ENCODE assay signal across 8 cellular contexts in the genomic region with DNA sequence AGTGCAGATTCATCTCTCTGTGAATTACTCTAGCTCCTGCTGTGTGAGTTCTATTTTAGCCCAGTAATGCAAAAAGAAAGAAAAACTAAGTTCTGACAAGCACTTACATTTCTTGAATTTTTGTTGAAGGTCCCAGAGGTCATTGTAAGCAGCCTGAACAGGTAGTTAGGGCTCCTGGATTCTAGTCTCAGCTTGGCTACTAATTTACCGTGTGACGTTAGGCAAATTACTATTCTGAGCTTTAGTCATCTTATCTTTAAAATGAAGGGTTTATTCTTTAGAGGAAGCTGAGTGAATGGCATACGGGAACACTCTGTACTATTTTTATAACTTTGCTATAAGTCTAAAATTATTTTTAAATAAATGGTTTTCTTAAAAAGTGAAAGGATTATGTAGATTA.
DNase-seq lines count a peak whose midpoint lies in the region; ATAC-seq and TF ChIP-seq lines count a peak whose summit lies in the region.
"Not testable (repeated sequence)": the region's sequence is repeated elsewhere in the genome, so short reads cannot be mapped to it uniquely, and the experiment has no call there.

No MANE protein-coding gene starts in this region.

- H3K27ac Mint-ChIP-seq in activated naive CD8-positive, alpha-beta T cell treated with anti-CD3 and anti-CD28 coated beads, Interleukin-2, amount 10 ng/mL, durations not matched to agents 7 days and 5 days, result not testable (repeated sequence)

- not testable (repeated sequence) for H3K14ac ChIP-seq in IMR-90 (replicated peaks; ENCODE audit: low read depth, low read length)

- H4K91ac ChIP-seq in IMR-90 (ENCODE audit: insufficient read depth, low read depth, low read length), result not testable (repeated sequence)

- not testable (repeated sequence) for H3K27me3 Mint-ChIP-seq in activated naive CD8-positive, alpha-beta T cell treated with anti-CD3 and anti-CD28 coated beads, Interleukin-2, amount 10 ng/mL, durations not matched to agents 7 days and 5 days

- not testable (repeated sequence) for H3K4me1 Mint-ChIP-seq in activated naive CD8-positive, alpha-beta T cell treated with anti-CD3 and anti-CD28 coated beads, Interleukin-2, amount 10 ng/mL, durations not matched to agents 7 days and 5 days

- H2AK9ac ChIP-seq in IMR-90 (replicated peaks; ENCODE audit: low read depth, low read length, poor library complexity), result not testable (repeated sequence)

- not testable (repeated sequence) for TF ChIP-seq RAD21 in IMR-90 (IDR thresholded peaks at IDR 0.05; ENCODE audit: low read length)

- intact Hi-C loops in IMR-90 (cut with micrococcal nuclease); heart left ventricle (cut with DNase I); mucosa of descending colon (cut with DNase I, micrococcal nuclease); sigmoid colon (cut with DNase I): not testable (repeated sequence)

- not testable (repeated sequence) for H3K79me2 ChIP-seq in hepatocyte

- TF ChIP-seq POLR2A in IMR-90 (IDR thresholded peaks at IDR 0.05; ENCODE audit: low read depth, low read length); heart left ventricle (IDR thresholded peaks at IDR 0.05); sigmoid colon (IDR thresholded peaks at IDR 0.05); upper lobe of left lung (IDR thresholded peaks at IDR 0.05): not testable (repeated sequence)

- H2AK5ac ChIP-seq in IMR-90 (ENCODE audit: low read depth, low read length), result not testable (repeated sequence)

- not testable (repeated sequence) for H2BK15ac ChIP-seq in IMR-90 (ENCODE audit: low read depth, low read length)

- POLR2A ChIA-PET in IMR-90 (lab: Charles Lee; ENCODE audit: unreplicated experiment); activated naive CD8-positive, alpha-beta T cell treated with anti-CD3 and anti-CD28 coated beads, Interleukin-2, amount 10 ng/mL, durations not matched to agents 7 days and 5 days (lab: Charles Lee): not testable (repeated sequence)

- not testable (repeated sequence) for H3K36me3 Mint-ChIP-seq in activated naive CD8-positive, alpha-beta T cell treated with anti-CD3 and anti-CD28 coated beads, Interleukin-2, amount 10 ng/mL, durations not matched to agents 7 days and 5 days

- not testable (repeated sequence) for H4K5ac ChIP-seq in IMR-90 (ENCODE audit: low read depth, low read length)

- not testable (repeated sequence) for H3K4me1 ChIP-seq in IMR-90 (ENCODE audit: control insufficient read depth, insufficient read depth, low read length); heart left ventricle; hepatocyte (ENCODE audit: insufficient read depth); mucosa of descending colon (ENCODE audit: low read depth); sigmoid colon; upper lobe of left lung

- TF ChIP-seq CTCF in IMR-90 (conservative IDR thresholded peaks at IDR 0.05; ENCODE audit: low read depth, low read length); heart left ventricle (IDR thresholded peaks at IDR 0.05); hepatocyte (IDR thresholded peaks at IDR 0.05; ENCODE audit: poor library complexity); mucosa of descending colon (IDR thresholded peaks at IDR 0.05); sigmoid colon (IDR thresholded peaks at IDR 0.05); upper lobe of left lung (IDR thresholded peaks at IDR 0.05): not testable (repeated sequence)

- H2AFZ ChIP-seq in IMR-90 (replicated peaks; ENCODE audit: low read length, poor library complexity); hepatocyte: not testable (repeated sequence)

- H3K9me2 ChIP-seq in hepatocyte (replicated peaks; ENCODE audit: insufficient read depth), result not testable (repeated sequence)

- not testable (repeated sequence) for H3K9me3 ChIP-seq in IMR-90 (ENCODE audit: control insufficient read depth, insufficient read depth, low read length); heart left ventricle; hepatocyte (ENCODE audit: low read depth); mucosa of descending colon; sigmoid colon; upper lobe of left lung

- not testable (repeated sequence) for TF ChIP-seq EP300 in sigmoid colon (IDR thresholded peaks at IDR 0.05); upper lobe of left lung (IDR thresholded peaks at IDR 0.05)

- dilution Hi-C loops in IMR-90 (cut with HindIII; ENCODE audit: low sequenced_read_pairs, unreplicated experiment), result not testable (repeated sequence)

- H3K36me3 ChIP-seq in IMR-90 (ENCODE audit: control insufficient read depth, insufficient read depth, low read length); heart left ventricle; hepatocyte (replicated peaks; ENCODE audit: insufficient read depth, low read depth); mucosa of descending colon (ENCODE audit: low read depth); sigmoid colon; upper lobe of left lung: not testable (repeated sequence)

- H3K18ac ChIP-seq in IMR-90 (ENCODE audit: low read depth, low read length), result not testable (repeated sequence)

- H2BK20ac ChIP-seq in IMR-90 (ENCODE audit: low read depth, low read length), result not testable (repeated sequence)

- H3K4ac ChIP-seq in IMR-90 (ENCODE audit: low read depth, low read length), result not testable (repeated sequence)

- H3K56ac ChIP-seq in IMR-90 (ENCODE audit: extremely low read depth, insufficient read depth, low read length), result not testable (repeated sequence)

- not testable (repeated sequence) for H3K9ac ChIP-seq in IMR-90 (ENCODE audit: low read depth, low read length)

- H4K20me1 ChIP-seq in IMR-90 (ENCODE audit: insufficient read depth, low read length); hepatocyte (ENCODE audit: insufficient read depth, poor library complexity, severe bottlenecking): not testable (repeated sequence)

- not testable (repeated sequence) for H4K8ac ChIP-seq in IMR-90 (ENCODE audit: low read depth in 2 of 2, low read length in 2 of 2)

- not testable (repeated sequence) for DNase-seq in IMR-90; activated naive CD8-positive, alpha-beta T cell treated with anti-CD3 and anti-CD28 coated beads, Interleukin-2, amount 10 ng/mL, durations not matched to agents 7 days and 5 days; heart left ventricle; hepatocyte (ENCODE audit: low spot score); mucosa of descending colon; sigmoid colon; upper lobe of left lung

- not testable (repeated sequence) for H3K4me2 ChIP-seq in IMR-90 (ENCODE audit: low read depth, low read length); hepatocyte

- H3K27ac ChIP-seq in IMR-90 (ENCODE audit: insufficient read depth, low read length), result not testable (repeated sequence)
- H3K27ac ChIP-seq in heart left ventricle (peak overlapping the region in 11 of 12 donors; percentile 52 to 82 (median 69)), hepatocyte (peak overlapping the region; percentile 67), sigmoid colon (peak overlapping the region; percentile 51 to 69 (median 59)), upper lobe of left lung (peak overlapping the region in 2 of 4 donors; percentile 74 to 75)

- CTCF ChIA-PET in IMR-90 (lab: Yijun Ruan, JAX), result not testable (repeated sequence)

- not testable (repeated sequence) for H2BK120ac ChIP-seq in IMR-90 (ENCODE audit: low read depth, low read length)

- not testable (repeated sequence) for BruUV-seq in IMR-90 (replicated peaks; lab: Mats Ljungman, UMichigan)

- ATAC-seq in IMR-90 (ENCODE audit: low read depth) (peak; percentile 58; the same call in 1 of the 2 replicates), esophagus mucosa (peak; percentile 38), heart left ventricle (peak; percentile 14 to 66 (median 58)), mucosa of descending colon (peak; percentile 84), upper lobe of left lung (ENCODE audit: low FRiP score in 2 of 2) (peak; percentile 22 to 71)
- ATAC-seq in activated naive CD8-positive, alpha-beta T cell treated with anti-CD3 and anti-CD28 coated beads, Interleukin-2, amount 10 ng/mL, durations not matched to agents 7 days and 5 days (ENCODE audit: low read depth), result peak; percentile 18

- in situ Hi-C loops in IMR-90 (cut with MboI; ENCODE audit: low sequenced_read_pairs), result not testable (repeated sequence)

- not testable (repeated sequence) for H2BK5ac ChIP-seq in IMR-90 (ENCODE audit: low read depth, low read length, poor library complexity, severe bottlenecking)

- H3K9me1 ChIP-seq in IMR-90 (ENCODE audit: insufficient read depth, low read length), result not testable (repeated sequence)

- no CpG with 5 or more reads among the region's 3 CpGs for WGBS in IMR-90 (ENCODE audit: extremely low coverage in 2 of 2, insufficient read length in 1 of 2), 2 experiments
- no CpG with 5 or more reads among the region's 3 CpGs for WGBS in heart left ventricle, 4 donors
- no CpG with 5 or more reads among the region's 3 CpGs for WGBS in hepatocyte (ENCODE audit: low lambda C conversion rate, missing lambda C conversion rate)
- no CpG with 5 or more reads among the region's 3 CpGs for WGBS in sigmoid colon, 2 donors
- no CpG with 5 or more reads among the region's 3 CpGs for WGBS in upper lobe of left lung, 2 donors

- H3K79me1 ChIP-seq in IMR-90 (ENCODE audit: low read depth in 1 of 2, low read length in 2 of 2), result not testable (repeated sequence)

- H3K23ac ChIP-seq in IMR-90 (ENCODE audit: low read depth, low read length), result not testable (repeated sequence)

- not testable (repeated sequence) for H3K4me3 ChIP-seq in IMR-90 (ENCODE audit: insufficient read depth, low read depth, low read length); heart left ventricle; hepatocyte; mucosa of descending colon; sigmoid colon; upper lobe of left lung

- H3K4me3 Mint-ChIP-seq in activated naive CD8-positive, alpha-beta T cell treated with anti-CD3 and anti-CD28 coated beads, Interleukin-2, amount 10 ng/mL, durations not matched to agents 7 days and 5 days, result not testable (repeated sequence)

- H3K9me3 Mint-ChIP-seq in activated naive CD8-positive, alpha-beta T cell treated with anti-CD3 and anti-CD28 coated beads, Interleukin-2, amount 10 ng/mL, durations not matched to agents 7 days and 5 days, result not testable (repeated sequence)

- not testable (repeated sequence) for H3K27me3 ChIP-seq in IMR-90 (ENCODE audit: control insufficient read depth, insufficient read depth, low read length); heart left ventricle; hepatocyte; sigmoid colon; upper lobe of left lung

Comparison
In these comparisons a context has a peak if more than half of its experiments do, and no peak if none do; other contexts are left out.
1. ATAC-seq: peak in every context shown above with its lines; median percentile 84 in mucosa of descending colon; 58 in IMR-90; 58 in heart left ventricle; 46 in upper lobe of left lung; 38 in esophagus mucosa; 18 in activated naive CD8-positive, alpha-beta T cell treated with anti-CD3 and anti-CD28 coated beads, Interleukin-2, amount 10 ng/mL, durations not matched to agents 7 days and 5 days.